In the genomic region with DNA sequence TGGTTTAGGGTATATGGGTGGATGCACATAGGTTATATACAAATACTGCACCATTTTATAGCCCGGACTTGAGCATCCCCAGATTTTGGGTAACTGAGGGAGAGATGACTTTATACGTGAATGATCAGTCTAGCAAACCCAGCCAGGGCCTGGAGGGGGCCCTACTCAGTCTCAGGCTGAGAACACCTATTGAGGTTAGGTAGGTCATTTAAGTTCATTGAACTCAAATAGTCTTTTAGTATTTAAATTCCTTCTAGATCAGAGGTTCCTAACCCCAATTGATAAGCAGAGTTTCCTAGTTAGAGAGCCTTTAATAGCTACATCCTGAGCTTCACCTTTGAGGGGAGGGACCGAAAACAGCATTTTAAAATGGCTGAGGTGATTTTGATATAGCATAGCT, we compare ENCODE assay signal across 21 cellular contexts.
DNase-seq lines count a peak whose midpoint lies in the region; ATAC-seq, FAIRE-seq and TF ChIP-seq lines count a peak whose summit lies in the region.
"Had no signal": no experiment of that assay in that cellular context is flagged by ENCODE, and none has a peak within 500 bp of the region (broad histone marks: within the 10 kb centered on the region; RNA-seq: fewer than 3 reads in every experiment).

No MANE protein-coding gene starts in this region.

- H3K4me3 ChIP-seq in H1 (ENCODE audit: extremely low read depth in 1 of 4, insufficient read depth in 2 of 4, low read depth in 3 of 4, low read length in 4 of 4) = no peak overlapping the region
- H3K4me3 ChIP-seq: BLaER1 treated with 17β-estradiol and CSF1 and Interleukin-3, amounts not matched to agents 10 nM and 100 nM had no signal

- H3K56ac ChIP-seq in H1 (replicated peaks; ENCODE audit: insufficient read length, low read depth, low read length) = no peak overlapping the region

- no peak overlapping the region for H4K91ac ChIP-seq in H1 (replicated peaks; ENCODE audit: insufficient read length, low read length)

- H3K4me2 ChIP-seq in H1 (ENCODE audit: insufficient read depth in 1 of 2, low read depth in 2 of 2, low read length in 2 of 2) = no peak overlapping the region
- H3K4me2 ChIP-seq: BLaER1 treated with 17β-estradiol and CSF1 and Interleukin-3, amounts not matched to agents 10 nM and 100 nM had no signal

- peak in 1 of 3 experiments; percentile 18; a peak in 1 of 4 replicates for TF ChIP-seq CTCF in H1 (IDR thresholded peaks at IDR 0.05; ENCODE audit: control extremely low read depth in 1 of 3, insufficient read depth in 1 of 3, low read depth in 1 of 3, low read length in 3 of 3)

- no peak overlapping the region for H3K9ac ChIP-seq in H1 (replicated peaks in 1 of 4; ENCODE audit: extremely low read depth in 1 of 4, low read depth in 3 of 4, low read length in 3 of 4)
- H3K9ac ChIP-seq: BLaER1 treated with 17β-estradiol and CSF1 and Interleukin-3, amounts not matched to agents 10 nM and 100 nM had no signal

- H3K79me1 ChIP-seq in H1 (ENCODE audit: low read depth, low read length) = no peaks in the 10 kb centered on the region

- H3K23ac ChIP-seq in H1 (ENCODE audit: insufficient read length) = no peak overlapping the region

- no peaks in the 10 kb centered on the region for H3K4me1 ChIP-seq in H1 (replicated peaks in 1 of 4; ENCODE audit: control insufficient read depth in 3 of 4, insufficient read depth in 4 of 4, low read length in 3 of 4)
- H3K4me1 ChIP-seq: BE2C; BLaER1 treated with 17β-estradiol and CSF1 and Interleukin-3, amounts not matched to agents 10 nM and 100 nM had no signal

- no peak overlapping the region for H3K4ac ChIP-seq in H1 (replicated peaks; ENCODE audit: insufficient read length, low read depth, low read length)

- no peak for FAIRE-seq in H1 (lab: Jason Lieb, UNC)
- FAIRE-seq: A204.1, GM12891, GM18507 had no signal

- intact Hi-C loops in activated CD4-positive, alpha-beta T cell treated with anti-CD3 and anti-CD28 coated beads, Interleukin-2, amount 10 ng/mL, durations not matched to agents 24 days and 14 days (cut with micrococcal nuclease) = no loop called here

- H3K9me3 Mint-ChIP-seq in activated CD4-positive, alpha-beta T cell treated with anti-CD3 and anti-CD28 coated beads, Interleukin-2, amount 10 ng/mL, durations not matched to agents 24 days and 14 days = peaks cover 3% of the 10 kb centered on the region

- H3K18ac ChIP-seq in H1 (ENCODE audit: extremely low read depth, low read length) = no peak overlapping the region

- no peak overlapping the region for H4K8ac ChIP-seq in H1 (ENCODE audit: extremely low read depth, insufficient read depth, low read length)

- H3K36me3 Mint-ChIP-seq in activated CD4-positive, alpha-beta T cell treated with anti-CD3 and anti-CD28 coated beads, Interleukin-2, amount 10 ng/mL, durations not matched to agents 24 days and 14 days (ENCODE audit: low read depth) = no peaks in the 10 kb centered on the region
- H3K36me3 Mint-ChIP-seq: CD14-positive monocyte; CD8-positive, alpha-beta memory T cell had no signal

- DNase-seq in activated CD4-positive, alpha-beta T cell treated with anti-CD3 and anti-CD28 coated beads, Interleukin-2, amount 10 ng/mL, durations not matched to agents 24 days and 14 days = peak; percentile 30
- DNase-seq in activated CD4-positive, alpha-beta T cell treated with anti-CD3 and anti-CD28 coated beads for 1 hour = no peak
- DNase-seq in H1 (ENCODE audit: low read depth in 1 of 2, low spot score in 2 of 2) (no peak), iPS-NIHi11 (ENCODE audit: low spot score) (peak; percentile 42), T1000 (lab: John Stamatoyannopoulos, UW) (no peak), NCI-H2171 treated with DMSO at 0.1 percent for 48 hours (lab: John Stamatoyannopoulos, UW) (no peak)
- DNase-seq: AML-193; BE2C; CD4-positive, alpha-beta T cell; CD8-positive, alpha-beta memory T cell; DMS53; DMS79 treated with DMSO at 0.1 percent for 48 hours; GF-D8; HCEC 1CT had no signal

- H3K14ac ChIP-seq in H1 (ENCODE audit: insufficient read length) = no peak overlapping the region

- no peaks in the 10 kb centered on the region for H3K23me2 ChIP-seq in H1 (ENCODE audit: low read depth, low read length)

- H3K4me1 Mint-ChIP-seq in activated CD4-positive, alpha-beta T cell treated with anti-CD3 and anti-CD28 coated beads, Interleukin-2, amount 10 ng/mL, durations not matched to agents 24 days and 14 days = no peaks in the 10 kb centered on the region
- H3K4me1 Mint-ChIP-seq: CD14-positive monocyte; CD8-positive, alpha-beta memory T cell had no signal

- no peaks in the 10 kb centered on the region for H4K20me1 ChIP-seq in H1 (replicated peaks in 1 of 2; ENCODE audit: control insufficient read depth in 1 of 2, insufficient read depth in 2 of 2, low read length in 2 of 2)
- H4K20me1 ChIP-seq: BLaER1 treated with 17β-estradiol and CSF1 and Interleukin-3, amounts not matched to agents 10 nM and 100 nM had no signal

- ATAC-seq in HG03354 (IDR thresholded peaks at IDR 0.05; ENCODE audit: poor library complexity, severe bottlenecking, unreplicated experiment) = no peak

- no peak overlapping the region for H3K27ac Mint-ChIP-seq in activated CD4-positive, alpha-beta T cell treated with anti-CD3 and anti-CD28 coated beads, Interleukin-2, amount 10 ng/mL, durations not matched to agents 24 days and 14 days
- H3K27ac Mint-ChIP-seq: CD14-positive monocyte; CD4-positive, alpha-beta T cell; CD8-positive, alpha-beta memory T cell had no signal

- no peak overlapping the region for H2AK5ac ChIP-seq in H1 (ENCODE audit: low read depth, low read length)

- TF ChIP-seq RAD21 in H1 (IDR thresholded peaks at IDR 0.05 in 1 of 2, conservative IDR thresholded peaks at IDR 0.05 in 1 of 2; ENCODE audit: low read depth in 2 of 2, low read length in 2 of 2) = peak in 1 of 2 experiments; percentile 23; a peak in 2 of 4 replicates

- no peak for TF ChIP-seq POLR2A in H1 (IDR thresholded peaks at IDR 0.05; ENCODE audit: control extremely low read depth in 1 of 2, low read depth in 2 of 2, low read length in 2 of 2)

- no peak overlapping the region for H2BK120ac ChIP-seq in H1 (replicated peaks; ENCODE audit: low read depth, low read length)

- no peak overlapping the region for H2BK12ac ChIP-seq in H1 (ENCODE audit: low read depth, low read length)

- no peaks in the 10 kb centered on the region for H3K9me3 ChIP-seq in H1 (ENCODE audit: insufficient read depth in 2 of 2, low read depth in 1 of 2, low read length in 1 of 2)
- H3K9me3 ChIP-seq: BE2C; BLaER1 treated with 17β-estradiol and CSF1 and Interleukin-3, amounts not matched to agents 10 nM and 100 nM had no signal

- no peak overlapping the region for H2BK15ac ChIP-seq in H1 (ENCODE audit: low read length)

- no peaks in the 10 kb centered on the region for H3K36me3 ChIP-seq in H1 (ENCODE audit: control insufficient read depth in 2 of 4, insufficient read depth in 4 of 4, low read length in 3 of 4)
- H3K36me3 ChIP-seq: BE2C; BLaER1 treated with 17β-estradiol and CSF1 and Interleukin-3, amounts not matched to agents 10 nM and 100 nM had no signal

- POLR2A ChIA-PET in H1 (lab: Charles Lee; ENCODE audit: partially characterized antibody) = no interaction called here

- no peaks in the 10 kb centered on the region for H3K27me3 Mint-ChIP-seq in activated CD4-positive, alpha-beta T cell treated with anti-CD3 and anti-CD28 coated beads, Interleukin-2, amount 10 ng/mL, durations not matched to agents 24 days and 14 days
- H3K27me3 Mint-ChIP-seq: CD4-positive, alpha-beta T cell; CD8-positive, alpha-beta memory T cell had no signal

- peaks cover 15 to 48% (median 32%) of the 10 kb centered on the region in 4 experiments for H3K27me3 ChIP-seq in H1 (replicated peaks in 1 of 4; ENCODE audit: control insufficient read depth in 3 of 4, extremely low read depth in 1 of 4, insufficient read depth in 3 of 4, low read length in 3 of 4)
- H3K27me3 ChIP-seq: BE2C; BLaER1 treated with 17β-estradiol and CSF1 and Interleukin-3, amounts not matched to agents 10 nM and 100 nM had no signal

- H2BK5ac ChIP-seq in H1 (ENCODE audit: low read depth, low read length) = no peak overlapping the region

- H3K27ac ChIP-seq in H1 (ENCODE audit: low read depth, low read length) = no peak overlapping the region
- H3K27ac ChIP-seq: 22Rv1; BLaER1 treated with 17β-estradiol and CSF1 and Interleukin-3, amounts not matched to agents 10 nM and 100 nM had no signal

- H3K4me3 Mint-ChIP-seq in activated CD4-positive, alpha-beta T cell treated with anti-CD3 and anti-CD28 coated beads, Interleukin-2, amount 10 ng/mL, durations not matched to agents 24 days and 14 days = no peak overlapping the region
- H3K4me3 Mint-ChIP-seq: CD14-positive monocyte; CD4-positive, alpha-beta T cell; CD8-positive, alpha-beta memory T cell had no signal

- no peak overlapping the region for H2AFZ ChIP-seq in H1 (ENCODE audit: low read length)

- CTCF ChIA-PET in H1 (lab: Charles Lee; ENCODE audit: partially characterized antibody) = interaction anchor here (0.6 to 1.3 kb wide), 3 partner anchors 76 to 171 kb away, joined by 3 to 4 read pairs (median 3); no protein-coding TSS in a partner anchor

- no peaks in the 10 kb centered on the region for H3K79me2 ChIP-seq in H1 (ENCODE audit: control insufficient read depth in 1 of 2, insufficient read depth in 2 of 2, low read length in 2 of 2)

- 46% methylated on average over 3 of the region's 3 CpGs; no CpG with 5 or more reads in 1 of the 2 experiments for WGBS in H1 (ENCODE audit: extremely low coverage in 1 of 2, insufficient coverage in 1 of 2, insufficient read length in 1 of 2, insufficient replicate concordance in 2 of 2, low coverage in 1 of 2, low lambda C conversion rate in 2 of 2, missing lambda C conversion rate in 1 of 2), 2 experiments

- no peak for TF ChIP-seq EP300 in H1 (IDR thresholded peaks at IDR 0.05; ENCODE audit: borderline replicate concordance in 1 of 2, low read depth in 2 of 2, low read length in 2 of 2)

- no peak overlapping the region for H2BK20ac ChIP-seq in H1 (ENCODE audit: low read length)

- no peak overlapping the region for H4K5ac ChIP-seq in H1 (ENCODE audit: insufficient read length, low read depth, low read length)

TF ChIP-seq in H1, 55 proteins besides CTCF, POLR2A, EP300 and RAD21 (continues in another document):
- TF ChIP-seq SUZ12 (IDR thresholded peaks at IDR 0.05; ENCODE audit: low read length) (no peak), JUN (IDR thresholded peaks at IDR 0.05; ENCODE audit: low read depth, low read length) (no peak), TBP (IDR thresholded peaks at IDR 0.05; ENCODE audit: low read depth, low read length) (no peak), CBX8 (IDR thresholded peaks at IDR 0.05; ENCODE audit: borderline replicate concordance, low read depth, low read length) (no peak), EZH2 (IDR thresholded peaks at IDR 0.05; ENCODE audit: low read depth, low read length, severe bottlenecking) (no peak)

Comparison
In these comparisons a context has a peak if more than half of its experiments do, and no peak if none do; other contexts are left out.
1. DNase-seq: peak in activated CD4-positive, alpha-beta T cell treated with anti-CD3 and anti-CD28 coated beads, Interleukin-2, amount 10 ng/mL, durations not matched to agents 24 days and 14 days (single experiment) and iPS-NIHi11 (single experiment); none in activated CD4-positive, alpha-beta T cell treated with anti-CD3 and anti-CD28 coated beads for 1 hour (single experiment), H1 (0 of 2), T1000 (single experiment) and NCI-H2171 treated with DMSO at 0.1 percent for 48 hours (single experiment).